Comparison of ENCODE assay signal across 36 cellular contexts in genomic region chr1:4648657-4649056, GRCh38. TPM values are rescaled to one million over a fixed set of nuclear protein-coding genes. Genes with fewer than 3 reads are reported as not detected.
"Had no signal": no experiment of that assay in that cellular context is flagged by ENCODE, and none has a peak within 500 bp of the region (broad histone marks: within the 10 kb centered on the region; RNA-seq: fewer than 3 reads in every experiment).

No MANE protein-coding gene starts in this region.

- H3K9me3 ChIP-seq: MG63 had no signal

- H3K4me3 ChIP-seq: MG63 had no signal

- H3K9ac ChIP-seq: KMS-11 had no signal

- H3K36me3 ChIP-seq: MG63 had no signal

- DNase-seq: Karpas-422, Kasumi-1, KG1, MG63, MM.1S, MV-4-11, NCI-H1048, NCI-H1092, NCI-H1092 treated with DMSO at 0.1 percent for 48 hours, NCI-H1105, NCI-H1105 treated with DMSO at 0.1 percent for 48 hours, NCI-H1417, NCI-H1417 treated with DMSO at 0.1 percent for 48 hours, NCI-H1436, NCI-H1436 treated with DMSO at 0.1 percent for 48 hours, NCI-H146, NCI-H1694, NCI-H1694 treated with DMSO at 0.1 percent for 48 hours, NCI-H187, NCI-H187 treated with DMSO at 0.1 percent for 48 hours, NCI-H1930, NCI-H2081, NCI-H2081 treated with DMSO at 0.1 percent for 48 hours, NCI-H2107, NCI-H2171, NCI-H2171 treated with DMSO at 0.1 percent for 48 hours, NCI-H2227 treated with DMSO at 0.1 percent for 48 hours, NCI-H226, NCI-H446, NCI-H446 treated with DMSO at 0.1 percent for 48 hours, NCI-H510A had no signal

- H3K4me2 ChIP-seq: KMS-11 had no signal

- H3K27ac ChIP-seq: KMS-11 had no signal

- H3K27me3 ChIP-seq: MG63 had no signal

RNA-seq across cellular contexts. Expression of gene AJAP1, which starts 5.8 kb away (rescaled TPM):
- total RNA-seq: LHCN-M2, M059J, MCF 10A, NCI-H460 had no signal
